ENCODE assay signal across 25 cellular contexts in the genomic region with DNA sequence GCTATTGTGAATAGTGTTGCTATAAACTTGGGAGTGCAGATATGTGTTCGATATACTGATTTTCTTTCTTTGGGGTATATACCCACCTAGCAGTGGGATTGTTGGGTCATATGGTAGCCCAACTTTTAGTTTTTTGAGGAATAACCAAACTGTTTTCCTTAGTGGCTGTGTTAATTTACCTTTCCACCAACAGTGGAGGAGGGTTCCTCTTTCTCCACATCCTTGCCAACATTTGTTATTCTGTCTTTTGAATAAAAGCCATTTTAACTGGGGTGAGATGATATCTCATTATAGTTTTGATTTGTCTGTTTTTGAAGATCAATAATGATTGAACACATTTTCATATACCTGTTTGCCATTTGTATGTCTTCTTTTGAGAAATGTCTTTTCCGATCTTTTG.
A peak's percentile ranks its signal among the peaks of the same experiment; 100 is the strongest.
DNase-seq lines count a peak whose midpoint lies in the region; ATAC-seq and TF ChIP-seq lines count a peak whose summit lies in the region.
"Had no signal": no experiment of that assay in that cellular context is flagged by ENCODE, and none has a peak within 500 bp of the region (broad histone marks: within the 10 kb centered on the region; RNA-seq: fewer than 3 reads in every experiment).

No MANE protein-coding gene starts in this region.

- no peak overlapping the region for H3K4me3 Mint-ChIP-seq in activated T-cell treated with anti-CD3 and anti-CD28 coated beads, Interleukin-2, amount 50 U/mL, for 72 hours
- H3K4me3 Mint-ChIP-seq: CD14-positive monocyte; CD4-positive, alpha-beta memory T cell; CD4-positive, CD25-positive, alpha-beta regulatory T cell; CD8-positive, alpha-beta memory T cell had no signal

- H3K9me3 Mint-ChIP-seq in activated T-cell treated with anti-CD3 and anti-CD28 coated beads, Interleukin-2, amount 50 U/mL, for 72 hours: peaks cover 0 to 2% of the 10 kb centered on the region in 2 donors

- no peaks in the 10 kb centered on the region for H3K9me3 ChIP-seq in mesenchymal stem cell (ENCODE audit: control insufficient read depth, low read length)
- H3K9me3 ChIP-seq: BE2C, BLaER1 had no signal

- no peak overlapping the region for H2BK120ac ChIP-seq in mesenchymal stem cell (ENCODE audit: low read depth, low read length)

- H3K27ac ChIP-seq in VCaP: peak overlapping the region; percentile 34; the same call in 1 of the 2 replicates
- H3K27ac ChIP-seq in mesenchymal stem cell (ENCODE audit: low read length, poor library complexity, severe bottlenecking): no peak overlapping the region
- H3K27ac ChIP-seq: BLaER1 had no signal

- H3K79me1 ChIP-seq in mesenchymal stem cell (replicated peaks; ENCODE audit: low read length, poor library complexity, severe bottlenecking): no peaks in the 10 kb centered on the region

- no peaks in the 10 kb centered on the region for H3K36me3 Mint-ChIP-seq in activated T-cell treated with anti-CD3 and anti-CD28 coated beads, Interleukin-2, amount 50 U/mL, for 72 hours (ENCODE audit: insufficient read depth in 2 of 2)
- H3K36me3 Mint-ChIP-seq: CD14-positive monocyte; CD4-positive, alpha-beta memory T cell; CD4-positive, CD25-positive, alpha-beta regulatory T cell; CD8-positive, alpha-beta memory T cell had no signal

- DNase-seq in amniotic epithelial cell (ENCODE audit: low read depth): peak; percentile 69
- DNase-seq in epithelial cell of proximal tubule (ENCODE audit: low read depth): peak; percentile 52
- peak; percentile 13 for DNase-seq in mesenchymal stem cell
- DNase-seq in activated T-cell treated with anti-CD3 and anti-CD28 coated beads, Interleukin-2, amount 50 U/mL, for 72 hours: no peak
- no peak for DNase-seq in SKM-1 treated with dmso at 0.1 percent for 144 hours (lab: John Stamatoyannopoulos, UW; ENCODE audit: unreplicated experiment)
- DNase-seq in NCI-H510A (lab: John Stamatoyannopoulos, UW): no peak
- DNase-seq: 8988T; ACHN; BE2C; C1 segment of cervical spinal cord; CD4-positive, alpha-beta memory T cell; CD4-positive, CD25-positive, alpha-beta regulatory T cell; CD8-positive, alpha-beta memory T cell; COR-L47; DMS 273 treated with DMSO at 0.1 percent for 48 hours; DMS153; DMS53; DMS79; DND-41; EL; GDM1 had no signal

- H3K27me3 ChIP-seq in mesenchymal stem cell (ENCODE audit: control insufficient read depth in 1 of 2, insufficient read depth in 1 of 2, low read length in 2 of 2): no peaks in the 10 kb centered on the region
- H3K27me3 ChIP-seq: BE2C, BLaER1 had no signal

- no peak overlapping the region for H3K4me2 ChIP-seq in mesenchymal stem cell (ENCODE audit: low read length, poor library complexity, severe bottlenecking)
- H3K4me2 ChIP-seq: BLaER1 had no signal

- H2BK5ac ChIP-seq in mesenchymal stem cell (ENCODE audit: low read depth, low read length, poor library complexity, severe bottlenecking): no peak overlapping the region

- H2BK15ac ChIP-seq in mesenchymal stem cell (ENCODE audit: low read depth, poor library complexity, severe bottlenecking): no peak overlapping the region

- WGBS in mesenchymal stem cell: 90% methylated on average over 1 of the region's 2 CpGs

- no peak overlapping the region for H4K91ac ChIP-seq in mesenchymal stem cell (ENCODE audit: low read length)

- H2AK5ac ChIP-seq in mesenchymal stem cell (ENCODE audit: low read length, severe bottlenecking): no peak overlapping the region

- H3K18ac ChIP-seq in mesenchymal stem cell (ENCODE audit: low read depth in 1 of 2, low read length in 2 of 2): no peak overlapping the region

- no peak overlapping the region for H4K8ac ChIP-seq in mesenchymal stem cell (ENCODE audit: low read length)

- H3K27me3 Mint-ChIP-seq in activated T-cell treated with anti-CD3 and anti-CD28 coated beads, Interleukin-2, amount 50 U/mL, for 72 hours (ENCODE audit: low read depth): peaks cover 8% of the 10 kb centered on the region
- H3K27me3 Mint-ChIP-seq: CD8-positive, alpha-beta memory T cell had no signal

- H3K14ac ChIP-seq in mesenchymal stem cell (ENCODE audit: low read length in 2 of 2): no peak overlapping the region

- no peak for TF ChIP-seq CTCF in VCaP (conservative IDR thresholded peaks at IDR 0.05)
- TF ChIP-seq CTCF in epithelial cell of proximal tubule (conservative IDR thresholded peaks at IDR 0.05; ENCODE audit: low read depth, low read length): no peak

- H3K23ac ChIP-seq in mesenchymal stem cell (ENCODE audit: low read length in 2 of 2): no peak overlapping the region

- H3K4ac ChIP-seq in mesenchymal stem cell (ENCODE audit: low read depth in 1 of 2, low read length in 2 of 2): no peak overlapping the region

- H2BK12ac ChIP-seq in mesenchymal stem cell (ENCODE audit: low read length in 2 of 2): no peak overlapping the region

- no peaks in the 10 kb centered on the region for H3K4me1 Mint-ChIP-seq in activated T-cell treated with anti-CD3 and anti-CD28 coated beads, Interleukin-2, amount 50 U/mL, for 72 hours (ENCODE audit: low read depth)
- H3K4me1 Mint-ChIP-seq: CD14-positive monocyte; CD4-positive, alpha-beta memory T cell; CD4-positive, CD25-positive, alpha-beta regulatory T cell; CD8-positive, alpha-beta memory T cell had no signal

- no peak for ATAC-seq in activated T-cell treated with anti-CD3 and anti-CD28 coated beads, Interleukin-2, amount 50 U/mL, for 72 hours (replicated peaks in 1 of 2)
- ATAC-seq: GM12878 had no signal

- no peaks in the 10 kb centered on the region for H3K36me3 ChIP-seq in mesenchymal stem cell (ENCODE audit: control insufficient read depth in 1 of 2, insufficient read depth in 2 of 2, low read depth in 1 of 2, low read length in 2 of 2)
- H3K36me3 ChIP-seq: BE2C, BLaER1 had no signal

- H2AFZ ChIP-seq in mesenchymal stem cell (ENCODE audit: low read depth, low read length): no peak overlapping the region

- H3K4me3 ChIP-seq in epithelial cell of proximal tubule (ENCODE audit: low read depth, low read length) (no peak overlapping the region), mesenchymal stem cell (ENCODE audit: insufficient read depth in 1 of 2, low read depth in 1 of 2, low read length in 2 of 2) (no peak overlapping the region)
- H3K4me3 ChIP-seq: BLaER1, GM12878 had no signal

- no peaks in the 10 kb centered on the region for H3K4me1 ChIP-seq in mesenchymal stem cell (ENCODE audit: control insufficient read depth, insufficient read depth, low read depth, low read length)
- H3K4me1 ChIP-seq: BE2C, BLaER1 had no signal

- no peak overlapping the region for H3K9ac ChIP-seq in mesenchymal stem cell (ENCODE audit: low read length)
- H3K9ac ChIP-seq: BLaER1 had no signal

- H3K27ac Mint-ChIP-seq in activated T-cell treated with anti-CD3 and anti-CD28 coated beads, Interleukin-2, amount 50 U/mL, for 72 hours: no peak overlapping the region
- H3K27ac Mint-ChIP-seq: CD14-positive monocyte; CD4-positive, alpha-beta memory T cell; CD4-positive, CD25-positive, alpha-beta regulatory T cell; CD8-positive, alpha-beta memory T cell had no signal

Comparison
In these comparisons a context has a peak if more than half of its experiments do, and no peak if none do; other contexts are left out.
1. DNase-seq: peak in amniotic epithelial cell (single experiment), epithelial cell of proximal tubule (single experiment) and mesenchymal stem cell (single experiment); none in activated T-cell treated with anti-CD3 and anti-CD28 coated beads, Interleukin-2, amount 50 U/mL, for 72 hours (0 of 2), SKM-1 treated with dmso at 0.1 percent for 144 hours (single experiment) and NCI-H510A (single experiment).